Comparison of ENCODE assay signal across 1 cellular context in genomic region chr17:75587718-75588545, GRCh38.
A peak's percentile ranks its signal among the peaks of the same experiment; 100 is the strongest.
TF ChIP-seq lines count a peak whose summit lies in the region.

Gene MYO15B (plus strand): TSS chr17:75587800. CDS start chr17:75588058, 258 bp downstream.

TF ChIP-seq in H1, 55 proteins besides CTCF, POLR2A, EP300 and RAD21 (continued from another document):
- TF ChIP-seq ATF2 (IDR thresholded peaks at IDR 0.05; ENCODE audit: low read length) (no peak), ASH2L (IDR thresholded peaks at IDR 0.05; ENCODE audit: low read length) (peak; percentile 90), POLR2AphosphoS5 (IDR thresholded peaks at IDR 0.05; ENCODE audit: low read depth, low read length) (no peak), CREB1 (IDR thresholded peaks at IDR 0.05) (0 out of 2 replicates have a peak, but pooled peaks have one; percentile 30), SP2 (IDR thresholded peaks at IDR 0.05; ENCODE audit: low read length) (no peak), EZH2 (IDR thresholded peaks at IDR 0.05; ENCODE audit: low read depth, low read length, severe bottlenecking) (peak; percentile 41), SIX5 (IDR thresholded peaks at IDR 0.05; ENCODE audit: low read depth, low read length) (no peak), MAX (IDR thresholded peaks at IDR 0.05) (no peak), CEBPB (IDR thresholded peaks at IDR 0.05; ENCODE audit: low read depth, low read length) (no peak), BACH1 (IDR thresholded peaks at IDR 0.05; ENCODE audit: low read length) (no peak), RFX5 (IDR thresholded peaks at IDR 0.05; ENCODE audit: borderline replicate concordance, low read depth, low read length) (no peak), TAF1 (IDR thresholded peaks at IDR 0.05; ENCODE audit: low read depth, low read length) (no peak), CHD1 (IDR thresholded peaks at IDR 0.05; ENCODE audit: low read depth, low read length) (no peak), GTF2F1 (IDR thresholded peaks at IDR 0.05; ENCODE audit: borderline replicate concordance, low read depth, low read length) (no peak), RXRA (IDR thresholded peaks at IDR 0.05; ENCODE audit: insufficient read depth, low read depth, low read length) (no peak)
